In the genomic region with DNA sequence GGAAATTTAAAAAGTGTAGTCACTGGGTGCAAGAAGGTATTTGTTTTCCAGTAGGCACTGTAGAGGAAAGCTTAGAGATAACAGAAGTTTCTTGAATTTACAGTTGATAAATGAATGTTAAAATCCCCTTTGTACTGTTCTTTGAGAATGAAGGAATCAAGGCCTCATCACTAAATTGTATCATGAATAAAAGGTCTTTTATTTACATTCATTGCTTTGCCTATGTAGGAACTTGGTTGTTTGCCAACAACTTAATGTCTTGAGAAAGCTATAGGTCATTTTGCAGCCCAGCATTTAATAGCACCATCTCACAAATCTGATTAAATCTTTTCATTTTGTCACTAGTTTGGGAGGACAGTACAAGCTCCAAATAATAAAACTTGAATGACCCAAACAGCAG, we compare ENCODE assay signal across 1 cellular context.
TF ChIP-seq lines count a peak whose summit lies in the region.

No MANE protein-coding gene starts in this region.

TF ChIP-seq in SK-N-SH treated with all-trans-retinoic acid at 6 μM for 48 hours, 23 proteins besides CTCF, POLR2A, EP300 and RAD21 (continued from another document):
- TF ChIP-seq, protein P1, sequence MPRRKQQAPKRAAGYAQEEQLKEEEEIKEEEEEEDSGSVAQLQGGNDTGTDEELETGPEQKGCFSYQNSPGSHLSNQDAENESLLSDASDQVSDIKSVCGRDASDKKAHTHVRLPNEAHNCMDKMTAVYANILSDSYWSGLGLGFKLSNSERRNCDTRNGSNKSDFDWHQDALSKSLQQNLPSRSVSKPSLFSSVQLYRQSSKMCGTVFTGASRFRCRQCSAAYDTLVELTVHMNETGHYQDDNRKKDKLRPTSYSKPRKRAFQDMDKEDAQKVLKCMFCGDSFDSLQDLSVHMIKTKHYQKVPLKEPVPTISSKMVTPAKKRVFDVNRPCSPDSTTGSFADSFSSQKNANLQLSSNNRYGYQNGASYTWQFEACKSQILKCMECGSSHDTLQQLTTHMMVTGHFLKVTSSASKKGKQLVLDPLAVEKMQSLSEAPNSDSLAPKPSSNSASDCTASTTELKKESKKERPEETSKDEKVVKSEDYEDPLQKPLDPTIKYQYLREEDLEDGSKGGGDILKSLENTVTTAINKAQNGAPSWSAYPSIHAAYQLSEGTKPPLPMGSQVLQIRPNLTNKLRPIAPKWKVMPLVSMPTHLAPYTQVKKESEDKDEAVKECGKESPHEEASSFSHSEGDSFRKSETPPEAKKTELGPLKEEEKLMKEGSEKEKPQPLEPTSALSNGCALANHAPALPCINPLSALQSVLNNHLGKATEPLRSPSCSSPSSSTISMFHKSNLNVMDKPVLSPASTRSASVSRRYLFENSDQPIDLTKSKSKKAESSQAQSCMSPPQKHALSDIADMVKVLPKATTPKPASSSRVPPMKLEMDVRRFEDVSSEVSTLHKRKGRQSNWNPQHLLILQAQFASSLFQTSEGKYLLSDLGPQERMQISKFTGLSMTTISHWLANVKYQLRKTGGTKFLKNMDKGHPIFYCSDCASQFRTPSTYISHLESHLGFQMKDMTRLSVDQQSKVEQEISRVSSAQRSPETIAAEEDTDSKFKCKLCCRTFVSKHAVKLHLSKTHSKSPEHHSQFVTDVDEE (CRISPR knock-in tag; IDR thresholded peaks at IDR 0.05): no peak
- TF ChIP-seq CSDC2 (CRISPR knock-in tag; IDR thresholded peaks at IDR 0.05) (no peak), BACH2 (CRISPR knock-in tag; IDR thresholded peaks at IDR 0.05; ENCODE audit: borderline replicate concordance) (no peak), ZNF565 (CRISPR knock-in tag; conservative IDR thresholded peaks at IDR 0.05; ENCODE audit: low read depth) (no peak), ESRRG (CRISPR knock-in tag; IDR thresholded peaks at IDR 0.05) (no peak), ZFP3 (CRISPR knock-in tag; IDR thresholded peaks at IDR 0.05) (no peak), TOX (CRISPR knock-in tag; IDR thresholded peaks at IDR 0.05; ENCODE audit: borderline replicate concordance) (no peak), ISL1 (CRISPR knock-in tag; IDR thresholded peaks at IDR 0.05) (no peak), SNAI2 (CRISPR knock-in tag; IDR thresholded peaks at IDR 0.05) (no peak), ZC3H10 (CRISPR knock-in tag; IDR thresholded peaks at IDR 0.05) (no peak), ZNF8 (CRISPR knock-in tag; IDR thresholded peaks at IDR 0.05) (no peak)
- TF ChIP-seq, protein P2, sequence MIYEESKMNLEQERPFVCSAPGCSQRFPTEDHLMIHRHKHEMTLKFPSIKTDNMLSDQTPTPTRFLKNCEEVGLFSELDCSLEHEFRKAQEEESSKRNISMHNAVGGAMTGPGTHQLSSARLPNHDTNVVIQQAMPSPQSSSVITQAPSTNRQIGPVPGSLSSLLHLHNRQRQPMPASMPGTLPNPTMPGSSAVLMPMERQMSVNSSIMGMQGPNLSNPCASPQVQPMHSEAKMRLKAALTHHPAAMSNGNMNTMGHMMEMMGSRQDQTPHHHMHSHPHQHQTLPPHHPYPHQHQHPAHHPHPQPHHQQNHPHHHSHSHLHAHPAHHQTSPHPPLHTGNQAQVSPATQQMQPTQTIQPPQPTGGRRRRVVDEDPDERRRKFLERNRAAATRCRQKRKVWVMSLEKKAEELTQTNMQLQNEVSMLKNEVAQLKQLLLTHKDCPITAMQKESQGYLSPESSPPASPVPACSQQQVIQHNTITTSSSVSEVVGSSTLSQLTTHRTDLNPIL (CRISPR knock-in tag; IDR thresholded peaks at IDR 0.05; ENCODE audit: low read depth): no peak
